1 cellular context compared by ENCODE assay signal in the genomic region with DNA sequence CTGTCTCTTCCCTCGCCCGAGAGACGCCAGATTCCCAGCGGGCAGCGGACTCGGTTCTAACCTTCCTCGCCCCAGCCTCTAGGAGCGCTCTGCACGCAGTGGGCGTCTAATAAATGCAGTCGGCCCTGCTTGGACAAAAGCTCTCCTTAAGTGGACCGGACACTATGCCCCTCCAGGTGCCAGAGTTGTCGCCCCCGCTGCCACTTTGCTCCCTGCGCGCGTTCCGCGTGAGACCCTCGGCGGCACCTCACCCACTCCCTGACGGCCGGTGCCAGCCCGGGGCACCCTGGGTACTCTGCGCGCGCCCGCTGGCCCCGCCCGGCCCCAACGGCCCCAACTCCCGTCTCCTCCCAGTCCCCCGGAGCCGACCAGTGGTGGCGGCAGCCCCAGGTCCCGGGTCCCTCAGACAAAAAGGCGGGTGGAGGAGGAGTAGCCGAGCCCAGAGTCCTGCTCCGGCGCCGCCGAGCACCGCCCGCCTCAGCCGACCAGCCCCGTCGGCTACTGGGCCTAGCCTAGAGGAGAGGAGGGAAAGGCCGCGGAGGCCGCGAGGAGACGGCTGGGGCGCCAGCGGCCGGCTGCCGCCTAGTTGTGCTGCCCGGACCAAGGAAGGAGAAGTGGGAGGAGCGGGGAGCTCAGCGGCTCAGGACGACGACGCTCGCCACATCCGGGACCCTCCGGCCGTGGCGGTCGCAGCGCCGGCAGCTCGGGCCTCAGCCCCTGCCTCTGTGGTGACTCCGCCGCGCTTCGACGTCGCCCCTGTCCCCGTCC.
A peak's percentile ranks its signal among the peaks of the same experiment; 100 is the strongest.
TF ChIP-seq lines count a peak whose summit lies in the region.

No MANE protein-coding gene starts in this region.

TF ChIP-seq in GM12878, 131 proteins besides CTCF, POLR2A, EP300 and RAD21 (continued from another document and continues in another):
- TF ChIP-seq IRF5 (IDR thresholded peaks at IDR 0.05; ENCODE audit: borderline replicate concordance) (no peak), RFX5 (IDR thresholded peaks at IDR 0.05; ENCODE audit: low read depth, low read length) (no peak), ATF2 (IDR thresholded peaks at IDR 0.05; ENCODE audit: low read length) (no peak), CHD4 (IDR thresholded peaks at IDR 0.05) (no peak), ZSCAN29 (IDR thresholded peaks at IDR 0.05) (no peak), BRCA1 (IDR thresholded peaks at IDR 0.05; ENCODE audit: low read depth, low read length) (no peak), KAT2A (conservative IDR thresholded peaks at IDR 0.05; ENCODE audit: control insufficient read depth, low read depth, low read length) (no peak), ASH2L (IDR thresholded peaks at IDR 0.05; ENCODE audit: borderline replicate concordance, low read depth) (peak; percentile 83; the same call in 1 of the 2 replicates), TCF7 (IDR thresholded peaks at IDR 0.05; ENCODE audit: borderline replicate concordance) (no peak), PRDM15 (CRISPR knock-in tag; IDR thresholded peaks at IDR 0.05) (no peak), ATF7 (IDR thresholded peaks at IDR 0.05; ENCODE audit: low read depth) (no peak), TBL1XR1 (IDR thresholded peaks at IDR 0.05; ENCODE audit: low read depth, low read length) (no peak; the same call in 1 of the 2 replicates), MXI1 (IDR thresholded peaks at IDR 0.05; ENCODE audit: low read depth, low read length) (no peak), ZBTB33 (IDR thresholded peaks at IDR 0.05) (no peak), ZNF217 (IDR thresholded peaks at IDR 0.05) (peak; percentile 88), GABPA (IDR thresholded peaks at IDR 0.05; ENCODE audit: low read depth) (no peak), DPF2 (IDR thresholded peaks at IDR 0.05) (peak; percentile 66), STAT3 (IDR thresholded peaks at IDR 0.05; ENCODE audit: low read depth, low read length) (no peak), ETV6 (conservative IDR thresholded peaks at IDR 0.05 in 1 of 2, IDR thresholded peaks at IDR 0.05 in 1 of 2; ENCODE audit: borderline replicate concordance in 1 of 2, low read depth in 1 of 2) (no peak), E2F8 (IDR thresholded peaks at IDR 0.05; ENCODE audit: low read depth, partially characterized antibody) (no peak), ZNF384 (IDR thresholded peaks at IDR 0.05; ENCODE audit: borderline replicate concordance, low read depth, low read length) (no peak), TAF1 (IDR thresholded peaks at IDR 0.05; ENCODE audit: borderline replicate concordance, low read depth, low read length) (peak; percentile 66; the same call in 1 of the 2 replicates), LARP7 (IDR thresholded peaks at IDR 0.05) (peak; percentile 71), SMARCA5 (IDR thresholded peaks at IDR 0.05) (peak; percentile 95), NBN (IDR thresholded peaks at IDR 0.05) (0 out of 2 replicates have a peak, but pooled peaks have one; percentile 43), NFXL1 (IDR thresholded peaks at IDR 0.05; ENCODE audit: borderline replicate concordance) (no peak), NR2F1 (conservative IDR thresholded peaks at IDR 0.05) (0 out of 2 replicates have a peak, but pooled peaks have one; percentile 62), RUNX3 (IDR thresholded peaks at IDR 0.05; ENCODE audit: low read length) (peak; percentile 49), SMC3 (IDR thresholded peaks at IDR 0.05; ENCODE audit: borderline replicate concordance, low read length) (no peak), HSF1 (IDR thresholded peaks at IDR 0.05; ENCODE audit: low read depth, low read length) (no peak), SIX5 (IDR thresholded peaks at IDR 0.05; ENCODE audit: low read depth, low read length, severe bottlenecking) (no peak), JUNB (IDR thresholded peaks at IDR 0.05) (no peak), CBX5 (IDR thresholded peaks at IDR 0.05; ENCODE audit: low read depth) (0 out of 2 replicates have a peak, but pooled peaks have one; percentile 59), TCF12 (IDR thresholded peaks at IDR 0.05; ENCODE audit: low read depth, low read length) (peak; percentile 36; the same call in 1 of the 2 replicates), CREB1 (IDR thresholded peaks at IDR 0.05; ENCODE audit: low read depth) (no peak; the same call in 1 of the 2 replicates), SREBF1 (IDR thresholded peaks at IDR 0.05; ENCODE audit: low read length) (no peak), CHD2 (IDR thresholded peaks at IDR 0.05; ENCODE audit: borderline replicate concordance, low read depth, low read length) (0 out of 2 replicates have a peak, but pooled peaks have one; percentile 20), FOXM1 (IDR thresholded peaks at IDR 0.05; ENCODE audit: low read depth, low read length) (0 out of 2 replicates have a peak, but pooled peaks have one; percentile 41), NFIC (IDR thresholded peaks at IDR 0.05; ENCODE audit: low read depth, low read length) (no peak), CREM (IDR thresholded peaks at IDR 0.05; ENCODE audit: low read depth) (no peak), YY1 (IDR thresholded peaks at IDR 0.05; ENCODE audit: low read depth, low read length) (peak; percentile 27; the same call in 1 of the 2 replicates), SPI1 (IDR thresholded peaks at IDR 0.05; ENCODE audit: borderline replicate concordance, insufficient read depth, low read depth, low read length) (peak; percentile 77)
- TF ChIP-seq, protein P1, sequence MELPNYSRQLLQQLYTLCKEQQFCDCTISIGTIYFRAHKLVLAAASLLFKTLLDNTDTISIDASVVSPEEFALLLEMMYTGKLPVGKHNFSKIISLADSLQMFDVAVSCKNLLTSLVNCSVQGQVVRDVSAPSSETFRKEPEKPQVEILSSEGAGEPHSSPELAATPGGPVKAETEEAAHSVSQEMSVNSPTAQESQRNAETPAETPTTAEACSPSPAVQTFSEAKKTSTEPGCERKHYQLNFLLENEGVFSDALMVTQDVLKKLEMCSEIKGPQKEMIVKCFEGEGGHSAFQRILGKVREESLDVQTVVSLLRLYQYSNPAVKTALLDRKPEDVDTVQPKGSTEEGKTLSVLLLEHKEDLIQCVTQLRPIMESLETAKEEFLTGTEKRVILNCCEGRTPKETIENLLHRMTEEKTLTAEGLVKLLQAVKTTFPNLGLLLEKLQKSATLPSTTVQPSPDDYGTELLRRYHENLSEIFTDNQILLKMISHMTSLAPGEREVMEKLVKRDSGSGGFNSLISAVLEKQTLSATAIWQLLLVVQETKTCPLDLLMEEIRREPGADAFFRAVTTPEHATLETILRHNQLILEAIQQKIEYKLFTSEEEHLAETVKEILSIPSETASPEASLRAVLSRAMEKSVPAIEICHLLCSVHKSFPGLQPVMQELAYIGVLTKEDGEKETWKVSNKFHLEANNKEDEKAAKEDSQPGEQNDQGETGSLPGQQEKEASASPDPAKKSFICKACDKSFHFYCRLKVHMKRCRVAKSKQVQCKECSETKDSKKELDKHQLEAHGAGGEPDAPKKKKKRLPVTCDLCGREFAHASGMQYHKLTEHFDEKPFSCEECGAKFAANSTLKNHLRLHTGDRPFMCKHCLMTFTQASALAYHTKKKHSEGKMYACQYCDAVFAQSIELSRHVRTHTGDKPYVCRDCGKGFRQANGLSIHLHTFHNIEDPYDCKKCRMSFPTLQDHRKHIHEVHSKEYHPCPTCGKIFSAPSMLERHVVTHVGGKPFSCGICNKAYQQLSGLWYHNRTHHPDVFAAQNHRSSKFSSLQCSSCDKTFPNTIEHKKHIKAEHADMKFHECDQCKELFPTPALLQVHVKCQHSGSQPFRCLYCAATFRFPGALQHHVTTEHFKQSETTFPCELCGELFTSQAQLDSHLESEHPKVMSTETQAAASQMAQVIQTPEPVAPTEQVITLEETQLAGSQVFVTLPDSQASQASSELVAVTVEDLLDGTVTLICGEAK (IDR thresholded peaks at IDR 0.05; ENCODE audit: borderline replicate concordance), result no peak
